ENCODE assay signal across 4 cellular contexts in genomic region chr4:76423159-76423558, GRCh38. TPM values are rescaled to one million over a fixed set of nuclear protein-coding genes. Genes with fewer than 3 reads are reported as not detected.
"Had no signal": no experiment of that assay in that cellular context is flagged by ENCODE, and none has a peak within 500 bp of the region (broad histone marks: within the 10 kb centered on the region; RNA-seq: fewer than 3 reads in every experiment).

No MANE protein-coding gene starts in this region.

RNA-seq across cellular contexts. Expression of gene CCDC158, which starts 2.2 kb away (rescaled TPM):
- total RNA-seq: LHCN-M2, M059J, MCF 10A, NCI-H460 had no signal
